In the genomic region with DNA sequence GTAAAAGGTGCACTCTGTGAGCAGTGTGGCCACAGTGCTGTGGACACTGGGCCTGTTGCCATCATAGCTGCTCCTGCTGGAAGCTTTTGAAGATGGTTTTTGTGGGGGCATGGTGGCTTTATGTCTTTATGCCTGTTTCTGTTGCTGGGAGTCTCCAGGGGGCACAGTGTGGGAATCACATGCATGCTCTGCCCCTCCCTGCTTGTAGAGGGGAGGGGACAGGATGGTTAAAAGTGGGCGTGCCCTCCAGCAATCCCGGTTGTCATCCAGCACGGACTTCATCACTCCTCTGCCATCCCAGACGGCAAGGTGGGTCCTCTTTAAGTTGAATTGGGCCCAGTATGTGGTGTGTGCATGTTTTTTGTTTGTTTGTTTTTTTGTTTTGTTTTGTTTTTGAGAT, we compare ENCODE assay signal across 1 cellular context.
TF ChIP-seq lines count a peak whose summit lies in the region.

No MANE protein-coding gene starts in this region.

TF ChIP-seq in HCT116, 20 proteins besides CTCF, POLR2A, EP300 and RAD21 (continued from another document):
- TF ChIP-seq REST (IDR thresholded peaks at IDR 0.05; ENCODE audit: low read depth) (no peak), EGR1 (IDR thresholded peaks at IDR 0.05; ENCODE audit: low read depth) (no peak)
